In the genomic region with DNA sequence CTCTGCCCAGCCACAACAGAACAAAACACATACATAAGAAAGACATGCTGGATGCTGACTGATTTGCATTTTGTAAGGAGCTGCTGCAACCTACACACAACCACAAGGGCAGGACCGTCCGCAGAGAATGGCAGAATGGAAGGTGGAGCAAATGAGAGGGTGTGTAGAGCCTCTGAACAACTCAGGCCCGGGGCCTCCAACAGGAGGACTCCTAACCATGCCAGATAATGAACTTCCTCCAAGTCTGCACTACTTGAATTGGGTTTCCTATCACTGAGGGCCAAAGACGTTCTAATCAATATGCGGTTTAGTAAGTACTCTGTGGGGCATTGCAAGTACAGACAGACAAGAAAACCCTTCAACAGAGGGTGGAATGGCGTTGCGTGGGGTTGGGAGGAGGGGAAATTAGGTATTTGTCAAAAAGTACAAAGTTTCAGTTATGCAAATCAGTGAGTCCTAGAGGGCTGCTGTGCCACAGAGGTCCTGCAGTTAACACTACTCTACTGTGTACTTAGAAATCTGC, we compare ENCODE assay signal across 1 cellular context.
TF ChIP-seq lines count a peak whose summit lies in the region.

No MANE protein-coding gene starts in this region.

TF ChIP-seq in GM12878, 131 proteins besides CTCF, POLR2A, EP300 and RAD21 (continued from another document and continues in another):
- TF ChIP-seq, protein P1, sequence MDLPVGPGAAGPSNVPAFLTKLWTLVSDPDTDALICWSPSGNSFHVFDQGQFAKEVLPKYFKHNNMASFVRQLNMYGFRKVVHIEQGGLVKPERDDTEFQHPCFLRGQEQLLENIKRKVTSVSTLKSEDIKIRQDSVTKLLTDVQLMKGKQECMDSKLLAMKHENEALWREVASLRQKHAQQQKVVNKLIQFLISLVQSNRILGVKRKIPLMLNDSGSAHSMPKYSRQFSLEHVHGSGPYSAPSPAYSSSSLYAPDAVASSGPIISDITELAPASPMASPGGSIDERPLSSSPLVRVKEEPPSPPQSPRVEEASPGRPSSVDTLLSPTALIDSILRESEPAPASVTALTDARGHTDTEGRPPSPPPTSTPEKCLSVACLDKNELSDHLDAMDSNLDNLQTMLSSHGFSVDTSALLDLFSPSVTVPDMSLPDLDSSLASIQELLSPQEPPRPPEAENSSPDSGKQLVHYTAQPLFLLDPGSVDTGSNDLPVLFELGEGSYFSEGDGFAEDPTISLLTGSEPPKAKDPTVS (IDR thresholded peaks at IDR 0.05; ENCODE audit: low read depth, low read length) = no peak
- TF ChIP-seq ZNF217 (IDR thresholded peaks at IDR 0.05) = no peak
- TF ChIP-seq TCF12 (IDR thresholded peaks at IDR 0.05; ENCODE audit: low read depth, low read length) = no peak
- no peak for TF ChIP-seq MYB (IDR thresholded peaks at IDR 0.05; ENCODE audit: borderline replicate concordance, low read depth, low read length)
- TF ChIP-seq SREBF2 (IDR thresholded peaks at IDR 0.05; ENCODE audit: low read length) = no peak
- TF ChIP-seq SUPT20H (IDR thresholded peaks at IDR 0.05; ENCODE audit: borderline replicate concordance, control insufficient read depth, low read depth, low read length) = no peak
- TF ChIP-seq KDM1A (IDR thresholded peaks at IDR 0.05; ENCODE audit: borderline replicate concordance) = no peak
- TF ChIP-seq NR2C1 (IDR thresholded peaks at IDR 0.05) = no peak
- TF ChIP-seq MXI1 (IDR thresholded peaks at IDR 0.05; ENCODE audit: low read depth, low read length) = peak; percentile 55
- TF ChIP-seq ZBTB11 (CRISPR knock-in tag; IDR thresholded peaks at IDR 0.05) = no peak
- peak; percentile 73 for TF ChIP-seq ATF7 (IDR thresholded peaks at IDR 0.05; ENCODE audit: low read depth)
- TF ChIP-seq RAD51 (IDR thresholded peaks at IDR 0.05) = no peak
- TF ChIP-seq, protein P2, sequence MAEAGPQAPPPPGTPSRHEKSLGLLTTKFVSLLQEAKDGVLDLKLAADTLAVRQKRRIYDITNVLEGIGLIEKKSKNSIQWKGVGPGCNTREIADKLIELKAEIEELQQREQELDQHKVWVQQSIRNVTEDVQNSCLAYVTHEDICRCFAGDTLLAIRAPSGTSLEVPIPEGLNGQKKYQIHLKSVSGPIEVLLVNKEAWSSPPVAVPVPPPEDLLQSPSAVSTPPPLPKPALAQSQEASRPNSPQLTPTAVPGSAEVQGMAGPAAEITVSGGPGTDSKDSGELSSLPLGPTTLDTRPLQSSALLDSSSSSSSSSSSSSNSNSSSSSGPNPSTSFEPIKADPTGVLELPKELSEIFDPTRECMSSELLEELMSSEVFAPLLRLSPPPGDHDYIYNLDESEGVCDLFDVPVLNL (IDR thresholded peaks at IDR 0.05; ENCODE audit: low read depth, low read length) = no peak
- 0 out of 2 replicates have a peak, but pooled peaks have one; percentile 38 for TF ChIP-seq MTA3 (IDR thresholded peaks at IDR 0.05; ENCODE audit: borderline replicate concordance, low read length)
- peak; percentile 81 for TF ChIP-seq RELB (IDR thresholded peaks at IDR 0.05; ENCODE audit: low read depth)
- TF ChIP-seq, protein P3, sequence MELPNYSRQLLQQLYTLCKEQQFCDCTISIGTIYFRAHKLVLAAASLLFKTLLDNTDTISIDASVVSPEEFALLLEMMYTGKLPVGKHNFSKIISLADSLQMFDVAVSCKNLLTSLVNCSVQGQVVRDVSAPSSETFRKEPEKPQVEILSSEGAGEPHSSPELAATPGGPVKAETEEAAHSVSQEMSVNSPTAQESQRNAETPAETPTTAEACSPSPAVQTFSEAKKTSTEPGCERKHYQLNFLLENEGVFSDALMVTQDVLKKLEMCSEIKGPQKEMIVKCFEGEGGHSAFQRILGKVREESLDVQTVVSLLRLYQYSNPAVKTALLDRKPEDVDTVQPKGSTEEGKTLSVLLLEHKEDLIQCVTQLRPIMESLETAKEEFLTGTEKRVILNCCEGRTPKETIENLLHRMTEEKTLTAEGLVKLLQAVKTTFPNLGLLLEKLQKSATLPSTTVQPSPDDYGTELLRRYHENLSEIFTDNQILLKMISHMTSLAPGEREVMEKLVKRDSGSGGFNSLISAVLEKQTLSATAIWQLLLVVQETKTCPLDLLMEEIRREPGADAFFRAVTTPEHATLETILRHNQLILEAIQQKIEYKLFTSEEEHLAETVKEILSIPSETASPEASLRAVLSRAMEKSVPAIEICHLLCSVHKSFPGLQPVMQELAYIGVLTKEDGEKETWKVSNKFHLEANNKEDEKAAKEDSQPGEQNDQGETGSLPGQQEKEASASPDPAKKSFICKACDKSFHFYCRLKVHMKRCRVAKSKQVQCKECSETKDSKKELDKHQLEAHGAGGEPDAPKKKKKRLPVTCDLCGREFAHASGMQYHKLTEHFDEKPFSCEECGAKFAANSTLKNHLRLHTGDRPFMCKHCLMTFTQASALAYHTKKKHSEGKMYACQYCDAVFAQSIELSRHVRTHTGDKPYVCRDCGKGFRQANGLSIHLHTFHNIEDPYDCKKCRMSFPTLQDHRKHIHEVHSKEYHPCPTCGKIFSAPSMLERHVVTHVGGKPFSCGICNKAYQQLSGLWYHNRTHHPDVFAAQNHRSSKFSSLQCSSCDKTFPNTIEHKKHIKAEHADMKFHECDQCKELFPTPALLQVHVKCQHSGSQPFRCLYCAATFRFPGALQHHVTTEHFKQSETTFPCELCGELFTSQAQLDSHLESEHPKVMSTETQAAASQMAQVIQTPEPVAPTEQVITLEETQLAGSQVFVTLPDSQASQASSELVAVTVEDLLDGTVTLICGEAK (IDR thresholded peaks at IDR 0.05; ENCODE audit: borderline replicate concordance) = no peak
- TF ChIP-seq IRF4 (IDR thresholded peaks at IDR 0.05; ENCODE audit: low read depth, low read length) = no peak
- peak; percentile 95 for TF ChIP-seq NBN (IDR thresholded peaks at IDR 0.05)
- TF ChIP-seq, protein P4, sequence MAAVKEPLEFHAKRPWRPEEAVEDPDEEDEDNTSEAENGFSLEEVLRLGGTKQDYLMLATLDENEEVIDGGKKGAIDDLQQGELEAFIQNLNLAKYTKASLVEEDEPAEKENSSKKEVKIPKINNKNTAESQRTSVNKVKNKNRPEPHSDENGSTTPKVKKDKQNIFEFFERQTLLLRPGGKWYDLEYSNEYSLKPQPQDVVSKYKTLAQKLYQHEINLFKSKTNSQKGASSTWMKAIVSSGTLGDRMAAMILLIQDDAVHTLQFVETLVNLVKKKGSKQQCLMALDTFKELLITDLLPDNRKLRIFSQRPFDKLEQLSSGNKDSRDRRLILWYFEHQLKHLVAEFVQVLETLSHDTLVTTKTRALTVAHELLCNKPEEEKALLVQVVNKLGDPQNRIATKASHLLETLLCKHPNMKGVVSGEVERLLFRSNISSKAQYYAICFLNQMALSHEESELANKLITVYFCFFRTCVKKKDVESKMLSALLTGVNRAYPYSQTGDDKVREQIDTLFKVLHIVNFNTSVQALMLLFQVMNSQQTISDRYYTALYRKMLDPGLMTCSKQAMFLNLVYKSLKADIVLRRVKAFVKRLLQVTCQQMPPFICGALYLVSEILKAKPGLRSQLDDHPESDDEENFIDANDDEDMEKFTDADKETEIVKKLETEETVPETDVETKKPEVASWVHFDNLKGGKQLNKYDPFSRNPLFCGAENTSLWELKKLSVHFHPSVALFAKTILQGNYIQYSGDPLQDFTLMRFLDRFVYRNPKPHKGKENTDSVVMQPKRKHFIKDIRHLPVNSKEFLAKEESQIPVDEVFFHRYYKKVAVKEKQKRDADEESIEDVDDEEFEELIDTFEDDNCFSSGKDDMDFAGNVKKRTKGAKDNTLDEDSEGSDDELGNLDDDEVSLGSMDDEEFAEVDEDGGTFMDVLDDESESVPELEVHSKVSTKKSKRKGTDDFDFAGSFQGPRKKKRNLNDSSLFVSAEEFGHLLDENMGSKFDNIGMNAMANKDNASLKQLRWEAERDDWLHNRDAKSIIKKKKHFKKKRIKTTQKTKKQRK (IDR thresholded peaks at IDR 0.05; ENCODE audit: low read depth, low read length) = no peak
- no peak for TF ChIP-seq ZNF384 (IDR thresholded peaks at IDR 0.05; ENCODE audit: borderline replicate concordance, low read depth, low read length)
- 0 out of 2 replicates have a peak, but pooled peaks have one; percentile 8 for TF ChIP-seq BACH1 (IDR thresholded peaks at IDR 0.05; ENCODE audit: borderline replicate concordance)
- no peak for TF ChIP-seq JUNB (IDR thresholded peaks at IDR 0.05)
- TF ChIP-seq BHLHE40 (IDR thresholded peaks at IDR 0.05; ENCODE audit: borderline replicate concordance in 1 of 2, low read depth in 2 of 2, low read length in 1 of 2) = no peak; a peak in 1 of 4 replicates
- TF ChIP-seq IKZF1 (conservative IDR thresholded peaks at IDR 0.05) = peak; percentile 80
- TF ChIP-seq SRF (IDR thresholded peaks at IDR 0.05; ENCODE audit: low read depth in 2 of 2, low read length in 2 of 2) = no peak
- peak; percentile 78 for TF ChIP-seq MTA2 (IDR thresholded peaks at IDR 0.05; ENCODE audit: low read depth)
- TF ChIP-seq GABPA (IDR thresholded peaks at IDR 0.05; ENCODE audit: low read depth) = no peak
- no peak for TF ChIP-seq TCF3 (IDR thresholded peaks at IDR 0.05; ENCODE audit: borderline replicate concordance, insufficient read depth, low read depth, low read length)
- no peak for TF ChIP-seq FOS (IDR thresholded peaks at IDR 0.05; ENCODE audit: borderline replicate concordance, extremely low read depth, insufficient read length)
- no peak for TF ChIP-seq ZNF622 (IDR thresholded peaks at IDR 0.05)
- no peak; the same call in 1 of the 2 replicates for TF ChIP-seq STAT3 (IDR thresholded peaks at IDR 0.05; ENCODE audit: low read depth, low read length)
- TF ChIP-seq, protein P5, sequence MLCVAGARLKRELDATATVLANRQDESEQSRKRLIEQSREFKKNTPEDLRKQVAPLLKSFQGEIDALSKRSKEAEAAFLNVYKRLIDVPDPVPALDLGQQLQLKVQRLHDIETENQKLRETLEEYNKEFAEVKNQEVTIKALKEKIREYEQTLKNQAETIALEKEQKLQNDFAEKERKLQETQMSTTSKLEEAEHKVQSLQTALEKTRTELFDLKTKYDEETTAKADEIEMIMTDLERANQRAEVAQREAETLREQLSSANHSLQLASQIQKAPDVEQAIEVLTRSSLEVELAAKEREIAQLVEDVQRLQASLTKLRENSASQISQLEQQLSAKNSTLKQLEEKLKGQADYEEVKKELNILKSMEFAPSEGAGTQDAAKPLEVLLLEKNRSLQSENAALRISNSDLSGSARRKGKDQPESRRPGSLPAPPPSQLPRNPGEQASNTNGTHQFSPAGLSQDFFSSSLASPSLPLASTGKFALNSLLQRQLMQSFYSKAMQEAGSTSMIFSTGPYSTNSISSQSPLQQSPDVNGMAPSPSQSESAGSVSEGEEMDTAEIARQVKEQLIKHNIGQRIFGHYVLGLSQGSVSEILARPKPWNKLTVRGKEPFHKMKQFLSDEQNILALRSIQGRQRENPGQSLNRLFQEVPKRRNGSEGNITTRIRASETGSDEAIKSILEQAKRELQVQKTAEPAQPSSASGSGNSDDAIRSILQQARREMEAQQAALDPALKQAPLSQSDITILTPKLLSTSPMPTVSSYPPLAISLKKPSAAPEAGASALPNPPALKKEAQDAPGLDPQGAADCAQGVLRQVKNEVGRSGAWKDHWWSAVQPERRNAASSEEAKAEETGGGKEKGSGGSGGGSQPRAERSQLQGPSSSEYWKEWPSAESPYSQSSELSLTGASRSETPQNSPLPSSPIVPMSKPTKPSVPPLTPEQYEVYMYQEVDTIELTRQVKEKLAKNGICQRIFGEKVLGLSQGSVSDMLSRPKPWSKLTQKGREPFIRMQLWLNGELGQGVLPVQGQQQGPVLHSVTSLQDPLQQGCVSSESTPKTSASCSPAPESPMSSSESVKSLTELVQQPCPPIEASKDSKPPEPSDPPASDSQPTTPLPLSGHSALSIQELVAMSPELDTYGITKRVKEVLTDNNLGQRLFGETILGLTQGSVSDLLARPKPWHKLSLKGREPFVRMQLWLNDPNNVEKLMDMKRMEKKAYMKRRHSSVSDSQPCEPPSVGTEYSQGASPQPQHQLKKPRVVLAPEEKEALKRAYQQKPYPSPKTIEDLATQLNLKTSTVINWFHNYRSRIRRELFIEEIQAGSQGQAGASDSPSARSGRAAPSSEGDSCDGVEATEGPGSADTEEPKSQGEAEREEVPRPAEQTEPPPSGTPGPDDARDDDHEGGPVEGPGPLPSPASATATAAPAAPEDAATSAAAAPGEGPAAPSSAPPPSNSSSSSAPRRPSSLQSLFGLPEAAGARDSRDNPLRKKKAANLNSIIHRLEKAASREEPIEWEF (IDR thresholded peaks at IDR 0.05; ENCODE audit: insufficient replicate concordance, low read depth, low read length) = peak; percentile 87
- no peak for TF ChIP-seq NR2C2 (IDR thresholded peaks at IDR 0.05; ENCODE audit: borderline replicate concordance, control insufficient read depth, insufficient read length, low read depth)
- no peak for TF ChIP-seq ZSCAN29 (IDR thresholded peaks at IDR 0.05)
